Comparison of ENCODE assay signal across 1 cellular context in genomic region chr16:30567991-30568638, GRCh38.
TF ChIP-seq lines count a peak whose summit lies in the region.

No MANE protein-coding gene starts in this region.

TF ChIP-seq in K562, 482 proteins besides CTCF, POLR2A, EP300 and RAD21:
- TF ChIP-seq SMAD4 (CRISPR knock-in tag; conservative IDR thresholded peaks at IDR 0.05) (no peak), BRF1 (IDR thresholded peaks at IDR 0.05; ENCODE audit: borderline replicate concordance, extremely low read depth, insufficient read length) (no peak), ZBTB11 (CRISPR knock-in tag; IDR thresholded peaks at IDR 0.05) (no peak), RFX1 (IDR thresholded peaks at IDR 0.05) (peak; percentile 59; the same call in 1 of the 2 replicates), GABPB1 (CRISPR knock-in tag; IDR thresholded peaks at IDR 0.05) (0 out of 2 replicates have a peak, but pooled peaks have one; percentile 23), IRF9 (tag; IDR thresholded peaks at IDR 0.05) (peak; percentile 55), GABPA (tag; conservative IDR thresholded peaks at IDR 0.05; ENCODE audit: low read depth) (peak; percentile 23; the same call in 1 of the 2 replicates), MEIS2 (IDR thresholded peaks at IDR 0.05; ENCODE audit: partially characterized antibody) (peak; percentile 87), PBX2 (CRISPR knock-in tag; IDR thresholded peaks at IDR 0.05; ENCODE audit: low read depth) (no peak), PBX2 (tag; conservative IDR thresholded peaks at IDR 0.05; ENCODE audit: low read depth) (peak; percentile 94), HMG20B (CRISPR knock-in tag; IDR thresholded peaks at IDR 0.05) (no peak), CEBPG (CRISPR knock-in tag; IDR thresholded peaks at IDR 0.05) (peak; percentile 67), CEBPG (tag; conservative IDR thresholded peaks at IDR 0.05 in 1 of 2, IDR thresholded peaks at IDR 0.05 in 1 of 2) (peak; percentile 94 to 96), CEBPB (tag; IDR thresholded peaks at IDR 0.05) (peak; percentile 98), RUNX1 (IDR thresholded peaks at IDR 0.05; ENCODE audit: low read depth) (no peak), PKNOX1 (IDR thresholded peaks at IDR 0.05) (peak; percentile 83), SIN3B (IDR thresholded peaks at IDR 0.05; ENCODE audit: low read depth) (no peak), ATF2 (CRISPR knock-in tag; IDR thresholded peaks at IDR 0.05) (no peak), TAF7 (tag; IDR thresholded peaks at IDR 0.05) (no peak), TFAP4 (CRISPR knock-in tag; IDR thresholded peaks at IDR 0.05; ENCODE audit: borderline replicate concordance) (peak; percentile 59; the same call in 1 of the 2 replicates), ATF3 (IDR thresholded peaks at IDR 0.05) (0 out of 2 replicates have a peak, but pooled peaks have one; percentile 17), ATF3 (CRISPR knock-in tag; conservative IDR thresholded peaks at IDR 0.05) (no peak), CHD2 (IDR thresholded peaks at IDR 0.05; ENCODE audit: low read depth, low read length) (no peak), CBFA2T3 (IDR thresholded peaks at IDR 0.05) (0 out of 2 replicates have a peak, but pooled peaks have one; percentile 7)
